13 cellular contexts compared by ENCODE assay signal in genomic region chr1:47323475-47324105, GRCh38. TPM values are rescaled to one million over a fixed set of nuclear protein-coding genes. Genes with fewer than 3 reads are reported as not detected.
DNase-seq lines count a peak whose midpoint lies in the region; ATAC-seq and TF ChIP-seq lines count a peak whose summit lies in the region.
"Had no signal": no experiment of that assay in that cellular context is flagged by ENCODE, and none has a peak within 500 bp of the region (broad histone marks: within the 10 kb centered on the region; RNA-seq: fewer than 3 reads in every experiment).

No MANE protein-coding gene starts in this region.

- no peaks in the 10 kb centered on the region for H3K9me3 ChIP-seq in transverse colon
- H3K9me3 ChIP-seq: heart left ventricle, thoracic aorta had no signal

- TF ChIP-seq POLR2A in transverse colon (IDR thresholded peaks at IDR 0.05) = no peak

- peak overlapping the region; percentile 81 to 89 (median 86) for H3K27ac ChIP-seq in transverse colon
- H3K27ac ChIP-seq: heart left ventricle, thoracic aorta had no signal

- peak overlapping the region in 1 of 4 donors; percentile 20 for H3K4me3 ChIP-seq in transverse colon
- H3K4me3 ChIP-seq: heart left ventricle, thoracic aorta had no signal

- ATAC-seq in esophagus mucosa (peak; percentile 58), GM21619 (IDR thresholded peaks at IDR 0.05; ENCODE audit: unreplicated experiment) (no peak), HG03460 (IDR thresholded peaks at IDR 0.05; ENCODE audit: unreplicated experiment) (no peak), GM18909 (IDR thresholded peaks at IDR 0.05; ENCODE audit: poor library complexity, unreplicated experiment) (no peak)
- ATAC-seq: activated CD8-positive, alpha-beta T cell treated with anti-CD3 and anti-CD28 coated beads, Interleukin-2, amount 10 ng/mL, durations not matched to agents 7 days and 5 days; heart left ventricle had no signal

- H3K4me1 ChIP-seq in transverse colon = peaks cover 0 to 33% (median 21%) of the 10 kb centered on the region in 4 donors
- H3K4me1 ChIP-seq: heart left ventricle had no signal

- TF ChIP-seq EP300 in transverse colon (IDR thresholded peaks at IDR 0.05; ENCODE audit: low read depth) = no peak

- in situ Hi-C loops in KBM-7 (cut with MboI; ENCODE audit: low pct_unique_long_range_greater_than_20kb, low sequenced_read_pairs) = no loop called here
- in situ Hi-C loops in transverse colon (cut with MboI; ENCODE audit: low pct_ligation_motif_present in 1 of 4, low pct_unique_long_range_greater_than_20kb in 1 of 4, low sequenced_read_pairs in 3 of 4) = no loop called here

- intact Hi-C loops in transverse colon (cut with DNase I; ENCODE audit: low total_unique reads) = no loop called here

- H3K36me3 ChIP-seq in transverse colon = no peaks in the 10 kb centered on the region
- H3K36me3 ChIP-seq: heart left ventricle, thoracic aorta had no signal

- DNase-seq in KBM-7 (peak; percentile 43), OCI-M1 (lab: John Stamatoyannopoulos, UW) (peak; percentile 77), transverse colon (no peak)
- DNase-seq: activated CD8-positive, alpha-beta T cell treated with anti-CD3 and anti-CD28 coated beads, Interleukin-2, amount 10 ng/mL, durations not matched to agents 7 days and 5 days; CD4-positive, alpha-beta memory T cell; GF-D8; heart left ventricle; kidney had no signal

- 17 to 30% methylated on average over 1 of the region's 1 CpG for WGBS in transverse colon (ENCODE audit: low coverage in 1 of 2), 2 donors

- no peak for TF ChIP-seq CTCF in transverse colon (IDR thresholded peaks at IDR 0.05)

- no peaks in the 10 kb centered on the region for H3K27me3 ChIP-seq in transverse colon
- H3K27me3 ChIP-seq: heart left ventricle had no signal

RNA-seq across cellular contexts. Expression of gene STIL, which starts 9.6 kb away (rescaled TPM):
- total RNA-seq in esophagus mucosa = 8.2 TPM
- 10 to 100 TPM in 1 of 4 donors, 1 to 10 TPM in 3; 3.4 to 16.3 (median 6.5) TPM for total RNA-seq in transverse colon

RNA-seq across cellular contexts. Expression of gene CMPK1, which starts 10.0 kb away (rescaled TPM):
- total RNA-seq in esophagus mucosa (122 TPM), transverse colon (100 to 1,000 TPM in 2 of 4 donors, 10 to 100 TPM in 2; 71.6 to 162 (median 109) TPM)
